In the genomic region with DNA sequence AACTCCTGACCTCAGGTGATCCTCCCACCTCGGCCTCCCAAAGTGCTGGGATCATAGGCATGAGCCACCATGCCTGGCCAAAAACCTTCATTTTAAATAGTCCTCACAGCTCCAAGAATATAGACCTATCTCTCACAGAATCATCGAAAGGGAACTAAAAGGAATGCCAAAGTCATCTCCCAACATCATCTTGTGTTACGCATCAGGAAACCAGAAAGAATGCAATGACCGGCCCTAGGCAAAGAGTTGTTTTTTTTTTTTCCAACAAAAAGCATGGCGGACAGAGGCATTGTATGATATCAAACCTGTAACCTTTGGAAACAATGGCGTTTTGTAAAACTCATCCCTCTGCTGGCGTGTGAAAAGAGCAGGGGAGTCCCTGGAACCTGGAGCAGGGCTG, we compare ENCODE assay signal across 23 cellular contexts.
"Had no signal": no experiment of that assay in that cellular context is flagged by ENCODE, and none has a peak within 500 bp of the region (broad histone marks: within the 10 kb centered on the region; RNA-seq: fewer than 3 reads in every experiment).

No MANE protein-coding gene starts in this region.

- H3K27me3 ChIP-seq: colonic mucosa, esophagus squamous epithelium, gastrocnemius medialis, left lung had no signal

- H3K9me3 Mint-ChIP-seq: dendritic cell treated with granulocyte-macrophage colony-stimulating factor and Interleukin-4, amounts not matched to agents 40 ng/mL and 50 ng/mL, for 4 days; effector memory CD8-positive, alpha-beta T cell had no signal

- H3K27ac Mint-ChIP-seq: dendritic cell treated with granulocyte-macrophage colony-stimulating factor and Interleukin-4, amounts not matched to agents 40 ng/mL and 50 ng/mL, for 4 days; endodermal cell had no signal

- H3K4me3 Mint-ChIP-seq: dendritic cell treated with granulocyte-macrophage colony-stimulating factor and Interleukin-4, amounts not matched to agents 40 ng/mL and 50 ng/mL, for 4 days; effector memory CD8-positive, alpha-beta T cell; endodermal cell had no signal

- ATAC-seq: effector memory CD8-positive, alpha-beta T cell; esophagus mucosa; gastrocnemius medialis; left cardiac atrium; left lung; lower lobe of right lung had no signal

- H3K9me3 ChIP-seq: colonic mucosa, esophagus squamous epithelium, gastrocnemius medialis, left lung, lower lobe of right lung had no signal

- H3K36me3 ChIP-seq: colonic mucosa, esophagus squamous epithelium, gastrocnemius medialis, heart right ventricle, left lung, lower lobe of right lung had no signal

- DNase-seq: colonic mucosa; cortex of kidney; effector CD8-positive, alpha-beta T cell; effector memory CD8-positive, alpha-beta T cell; endodermal cell; erythroblast; esophagus squamous epithelium; foreskin fibroblast; foreskin melanocyte; gastrocnemius medialis; glutamatergic neuron; head of caudate nucleus; heart right ventricle; hippocampal formation; left cardiac atrium; left lung; left ventricle myocardium superior; lower lobe of right lung; mesenchymal stem cell; midbrain had no signal

- H3K4me1 ChIP-seq: colonic mucosa, gastrocnemius medialis, lower lobe of right lung had no signal

- H3K4me3 ChIP-seq: colonic mucosa, esophagus squamous epithelium, gastrocnemius medialis, heart right ventricle, left lung, lower lobe of right lung had no signal

- H3K27ac ChIP-seq: colonic mucosa, epithelial cell of prostate, esophagus squamous epithelium, gastrocnemius medialis, heart right ventricle, left lung, lower lobe of right lung had no signal
